In genomic region chr2:223080790-223081360, GRCh38 we compare ENCODE assay signal across 4 cellular contexts. TPM values are rescaled to one million over a fixed set of nuclear protein-coding genes. Genes with fewer than 3 reads are reported as not detected.
"Had no signal": no experiment of that assay in that cellular context is flagged by ENCODE, and none has a peak within 500 bp of the region (broad histone marks: within the 10 kb centered on the region; RNA-seq: fewer than 3 reads in every experiment).

No MANE protein-coding gene starts in this region.

RNA-seq across cellular contexts. Expression of gene KCNE4, which starts 28.9 kb away (rescaled TPM):
- total RNA-seq: H7, HepG2, HT1080 had no signal
- polyA plus RNA-seq: HepG2, IgD-negative memory B cell had no signal
